ENCODE assay signal across 1 cellular context in genomic region chr3:45273681-45274515, GRCh38.
TF ChIP-seq lines count a peak whose summit lies in the region.

No MANE protein-coding gene starts in this region.

TF ChIP-seq in K562, 482 proteins besides CTCF, POLR2A, EP300 and RAD21 (continued from another document):
- TF ChIP-seq ZBTB40 (IDR thresholded peaks at IDR 0.05) (peak; percentile 29; the same call in 1 of the 2 replicates), ZBTB40 (CRISPR knock-in tag; IDR thresholded peaks at IDR 0.05) (no peak), MYC (IDR thresholded peaks at IDR 0.05; ENCODE audit: low read depth, low read length) (peak; percentile 82), MYC (CRISPR knock-in tag; IDR thresholded peaks at IDR 0.05; ENCODE audit: borderline replicate concordance, low read depth) (no peak), ZNF511 (CRISPR knock-in tag; IDR thresholded peaks at IDR 0.05) (no peak), ZNF263 (CRISPR knock-in tag; IDR thresholded peaks at IDR 0.05; ENCODE audit: borderline replicate concordance) (peak; percentile 78; the same call in 1 of the 2 replicates), ZNF12 (CRISPR knock-in tag; IDR thresholded peaks at IDR 0.05) (no peak), RBM15 (IDR thresholded peaks at IDR 0.05; ENCODE audit: insufficient read depth, low read length) (no peak), KLF13 (tag; IDR thresholded peaks at IDR 0.05; ENCODE audit: borderline replicate concordance, low read depth) (no peak), NEUROD1 (IDR thresholded peaks at IDR 0.05; ENCODE audit: borderline replicate concordance, low read depth, low read length, partially characterized antibody) (peak; percentile 81), ADNP (tag; IDR thresholded peaks at IDR 0.05) (no peak), ASH1L (IDR thresholded peaks at IDR 0.05; ENCODE audit: borderline replicate concordance, low read depth, partially characterized antibody) (peak; percentile 15), RHOXF2B (CRISPR knock-in tag; conservative IDR thresholded peaks at IDR 0.05) (0 out of 2 replicates have a peak, but pooled peaks have one; percentile 42), CXXC5 (CRISPR knock-in tag; IDR thresholded peaks at IDR 0.05) (peak; percentile 71; the same call in 1 of the 2 replicates), TAF9B (IDR thresholded peaks at IDR 0.05; ENCODE audit: partially characterized antibody) (peak; percentile 96), ZNF318 (IDR thresholded peaks at IDR 0.05; ENCODE audit: borderline replicate concordance in 1 of 2, low read depth in 1 of 2) (peak in 1 of 2 experiments; percentile 95; a peak in 2 of 4 replicates), ATF7 (IDR thresholded peaks at IDR 0.05) (peak; percentile 92), NFATC3 (IDR thresholded peaks at IDR 0.05) (peak; percentile 24; the same call in 1 of the 2 replicates), ZNF24 (IDR thresholded peaks at IDR 0.05) (peak; percentile 99), TOE1 (IDR thresholded peaks at IDR 0.05; ENCODE audit: borderline replicate concordance) (peak; percentile 59), TOE1 (CRISPR knock-in tag; IDR thresholded peaks at IDR 0.05; ENCODE audit: borderline replicate concordance, low read depth) (no peak), ZC3H11A (IDR thresholded peaks at IDR 0.05; ENCODE audit: low read depth, low read length) (peak; percentile 41; the same call in 1 of the 2 replicates), SRSF7 (optimal IDR thresholded peaks at IDR 0.05; ENCODE audit: low read depth, low read length) (no peak), ZBED1 (IDR thresholded peaks at IDR 0.05) (no peak)
- TF ChIP-seq, protein P1, sequence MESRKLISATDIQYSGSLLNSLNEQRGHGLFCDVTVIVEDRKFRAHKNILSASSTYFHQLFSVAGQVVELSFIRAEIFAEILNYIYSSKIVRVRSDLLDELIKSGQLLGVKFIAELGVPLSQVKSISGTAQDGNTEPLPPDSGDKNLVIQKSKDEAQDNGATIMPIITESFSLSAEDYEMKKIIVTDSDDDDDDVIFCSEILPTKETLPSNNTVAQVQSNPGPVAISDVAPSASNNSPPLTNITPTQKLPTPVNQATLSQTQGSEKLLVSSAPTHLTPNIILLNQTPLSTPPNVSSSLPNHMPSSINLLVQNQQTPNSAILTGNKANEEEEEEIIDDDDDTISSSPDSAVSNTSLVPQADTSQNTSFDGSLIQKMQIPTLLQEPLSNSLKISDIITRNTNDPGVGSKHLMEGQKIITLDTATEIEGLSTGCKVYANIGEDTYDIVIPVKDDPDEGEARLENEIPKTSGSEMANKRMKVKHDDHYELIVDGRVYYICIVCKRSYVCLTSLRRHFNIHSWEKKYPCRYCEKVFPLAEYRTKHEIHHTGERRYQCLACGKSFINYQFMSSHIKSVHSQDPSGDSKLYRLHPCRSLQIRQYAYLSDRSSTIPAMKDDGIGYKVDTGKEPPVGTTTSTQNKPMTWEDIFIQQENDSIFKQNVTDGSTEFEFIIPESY (CRISPR knock-in tag; IDR thresholded peaks at IDR 0.05) = 0 out of 2 replicates have a peak, but pooled peaks have one; percentile 18
- TF ChIP-seq, protein P2, sequence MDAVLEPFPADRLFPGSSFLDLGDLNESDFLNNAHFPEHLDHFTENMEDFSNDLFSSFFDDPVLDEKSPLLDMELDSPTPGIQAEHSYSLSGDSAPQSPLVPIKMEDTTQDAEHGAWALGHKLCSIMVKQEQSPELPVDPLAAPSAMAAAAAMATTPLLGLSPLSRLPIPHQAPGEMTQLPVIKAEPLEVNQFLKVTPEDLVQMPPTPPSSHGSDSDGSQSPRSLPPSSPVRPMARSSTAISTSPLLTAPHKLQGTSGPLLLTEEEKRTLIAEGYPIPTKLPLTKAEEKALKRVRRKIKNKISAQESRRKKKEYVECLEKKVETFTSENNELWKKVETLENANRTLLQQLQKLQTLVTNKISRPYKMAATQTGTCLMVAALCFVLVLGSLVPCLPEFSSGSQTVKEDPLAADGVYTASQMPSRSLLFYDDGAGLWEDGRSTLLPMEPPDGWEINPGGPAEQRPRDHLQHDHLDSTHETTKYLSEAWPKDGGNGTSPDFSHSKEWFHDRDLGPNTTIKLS (IDR thresholded peaks at IDR 0.05; ENCODE audit: borderline replicate concordance, low read depth) = peak; percentile 88
